In genomic region chr4:2907226-2907625, GRCh38 we compare ENCODE assay signal across 31 cellular contexts. TPM values are rescaled to one million over a fixed set of nuclear protein-coding genes. Genes with fewer than 3 reads are reported as not detected.
DNase-seq lines count a peak whose midpoint lies in the region; ATAC-seq and TF ChIP-seq lines count a peak whose summit lies in the region.
"Had no signal": no experiment of that assay in that cellular context is flagged by ENCODE, and none has a peak within 500 bp of the region (broad histone marks: within the 10 kb centered on the region; RNA-seq: fewer than 3 reads in every experiment).

No MANE protein-coding gene starts in this region.

- no peak overlapping the region for H2AFZ ChIP-seq in PC-3 (ENCODE audit: low read length)
- H2AFZ ChIP-seq: GM23248 had no signal

- no peaks in the 10 kb centered on the region for H3K27me3 ChIP-seq in PC-3 (ENCODE audit: low read length)
- H3K27me3 ChIP-seq: breast epithelium, colonic mucosa, left lung, MG63, pancreas, right atrium auricular region had no signal

- no peak for DNase-seq in activated naive CD4-positive, alpha-beta T cell treated with anti-CD3 and anti-CD28 coated beads, Interleukin-2, amount 10 ng/mL, durations not matched to agents 7 days and 5 days
- no peak for DNase-seq in activated naive CD4-positive, alpha-beta T cell treated with anti-CD3 and anti-CD28 coated beads for 36 hours
- DNase-seq in PC-3 (no peak), NCI-H345 (lab: John Stamatoyannopoulos, UW) (no peak), T1000 (lab: John Stamatoyannopoulos, UW) (no peak)
- DNase-seq in effector memory CD8-positive, alpha-beta T cell = no peak
- DNase-seq: activated naive CD4-positive, alpha-beta T cell treated with anti-CD3 and anti-CD28 coated beads, Interleukin-2, amount 50 U/mL, for 16 hours; activated T-cell treated with anti-CD3 and anti-CD28 coated beads, Interleukin-2, amount 50 U/mL, for 4 hours; anterior cingulate cortex; colonic mucosa; effector CD8-positive, alpha-beta T cell; glutamatergic neuron; GM23248; left lung; MG63; NCI-H1105; NCI-H187 treated with DMSO at 0.1 percent for 48 hours; NCI-H2171 treated with DMSO at 0.1 percent for 48 hours; NCI-H524 treated with DMSO at 0.1 percent for 48 hours; small intestine had no signal

- no peaks in the 10 kb centered on the region for H3K79me2 ChIP-seq in PC-3 (ENCODE audit: low read length)

- no peaks in the 10 kb centered on the region for H3F3A ChIP-seq in PC-3 (ENCODE audit: low read length, unreplicated experiment)

- peaks cover 21% of the 10 kb centered on the region for H3K4me1 Mint-ChIP-seq in activated naive CD4-positive, alpha-beta T cell treated with anti-CD3 and anti-CD28 coated beads, Interleukin-2, amount 10 ng/mL, durations not matched to agents 7 days and 5 days
- peaks cover 22% of the 10 kb centered on the region for H3K4me1 Mint-ChIP-seq in activated naive CD4-positive, alpha-beta T cell treated with anti-CD3 and anti-CD28 coated beads for 36 hours (ENCODE audit: low read depth)
- H3K4me1 Mint-ChIP-seq in effector memory CD8-positive, alpha-beta T cell (ENCODE audit: low read depth in 2 of 2) = peaks cover 25 to 26% of the 10 kb centered on the region in 2 donors
- H3K4me1 Mint-ChIP-seq: neural crest cell had no signal

- H3K9me2 ChIP-seq in PC-3 (replicated peaks; ENCODE audit: low read length) = no peaks in the 10 kb centered on the region

- no peak overlapping the region for H3K4me3 ChIP-seq in PC-3 (ENCODE audit: low read length)
- H3K4me3 ChIP-seq: breast epithelium, colonic mucosa, GM23248, left lung, MG63, pancreas, right atrium auricular region, SK-N-MC had no signal

- POLR2A ChIA-PET in PC-3 (lab: Charles Lee; ENCODE audit: unreplicated experiment) = no interaction called here

- H3K4me2 ChIP-seq in PC-3 (ENCODE audit: low read length) = 0 out of 2 replicates have a peak overlapping the region, but pooled peaks have one; percentile 29
- H3K4me2 ChIP-seq: KMS-11 had no signal

- no peaks in the 10 kb centered on the region for H4K20me1 ChIP-seq in PC-3 (ENCODE audit: low read length)

- no peak overlapping the region for H3K27ac ChIP-seq in PC-3 (ENCODE audit: low read length)
- H3K27ac ChIP-seq: colonic mucosa, epithelial cell of prostate, GM23248, KMS-11, pancreas, right atrium auricular region, SK-N-MC had no signal

- intact Hi-C loops in activated naive CD4-positive, alpha-beta T cell treated with anti-CD3 and anti-CD28 coated beads for 36 hours (cut with micrococcal nuclease) = no loop called here
- intact Hi-C loops in PC-3 (cut with micrococcal nuclease) = loop anchor here (10.0 kb wide), 1 partner anchor 62 kb away; the partner anchor contains the start of gene ADD1

- no peak for ATAC-seq in PC-3
- ATAC-seq in effector memory CD8-positive, alpha-beta T cell (replicated peaks) = peak; percentile 61
- no peak for ATAC-seq in GM21529 (IDR thresholded peaks at IDR 0.05; ENCODE audit: unreplicated experiment)
- ATAC-seq: activated CD4-positive, CD25-positive, alpha-beta regulatory T cell treated with anti-CD3 and anti-CD28 coated beads, Interleukin-2, amount 50 U/mL, for 24 hours; activated T-cell treated with anti-CD3 and anti-CD28 coated beads, Interleukin-2, amount 50 U/mL, for 4 hours had no signal

- no peak overlapping the region for H3K4me3 Mint-ChIP-seq in activated naive CD4-positive, alpha-beta T cell treated with anti-CD3 and anti-CD28 coated beads, Interleukin-2, amount 10 ng/mL, durations not matched to agents 7 days and 5 days
- no peak overlapping the region for H3K4me3 Mint-ChIP-seq in activated naive CD4-positive, alpha-beta T cell treated with anti-CD3 and anti-CD28 coated beads for 36 hours
- H3K4me3 Mint-ChIP-seq in effector memory CD8-positive, alpha-beta T cell = peak overlapping the region in 1 of 2 donors; percentile 19
- H3K4me3 Mint-ChIP-seq: activated T-cell treated with anti-CD3 and anti-CD28 coated beads, Interleukin-2, amount 50 U/mL, for 4 hours; memory B cell; neural crest cell; stimulated activated naive CD8-positive, alpha-beta T cell treated with anti-CD3 and anti-CD28 coated beads, Interleukin-15, Interleukin-2, amounts not matched to agents 100 ng/mL and 50 ng/mL, for 24 hours had no signal

- no peak for TF ChIP-seq CTCF in PC-3 (conservative IDR thresholded peaks at IDR 0.05; ENCODE audit: low read depth, low read length)

- H3K36me3 ChIP-seq in PC-3 (ENCODE audit: low read depth, low read length) = peaks cover 13% of the 10 kb centered on the region
- H3K36me3 ChIP-seq: MG63 had no signal

- H3K27me3 Mint-ChIP-seq in activated naive CD4-positive, alpha-beta T cell treated with anti-CD3 and anti-CD28 coated beads, Interleukin-2, amount 10 ng/mL, durations not matched to agents 7 days and 5 days = no peaks in the 10 kb centered on the region
- no peaks in the 10 kb centered on the region for H3K27me3 Mint-ChIP-seq in activated naive CD4-positive, alpha-beta T cell treated with anti-CD3 and anti-CD28 coated beads for 36 hours (ENCODE audit: low read depth)
- H3K27me3 Mint-ChIP-seq in effector memory CD8-positive, alpha-beta T cell = no peaks in the 10 kb centered on the region
- H3K27me3 Mint-ChIP-seq: memory B cell; stimulated activated naive CD8-positive, alpha-beta T cell treated with anti-CD3 and anti-CD28 coated beads, Interleukin-15, Interleukin-2, amounts not matched to agents 100 ng/mL and 50 ng/mL, for 24 hours had no signal

- no TSS peak for BruUV-seq in PC-3 (replicated peaks; lab: Mats Ljungman, UMichigan)

- H3K9me3 ChIP-seq in PC-3 (ENCODE audit: low read length) = no peaks in the 10 kb centered on the region
- H3K9me3 ChIP-seq: breast epithelium, colonic mucosa, left lung, MG63, pancreas, right atrium auricular region had no signal

- H3K9ac ChIP-seq in PC-3 (ENCODE audit: low read length) = no peak overlapping the region
- H3K9ac ChIP-seq: GM23248, KMS-11 had no signal

- no peaks in the 10 kb centered on the region for H3K9me3 Mint-ChIP-seq in activated naive CD4-positive, alpha-beta T cell treated with anti-CD3 and anti-CD28 coated beads, Interleukin-2, amount 10 ng/mL, durations not matched to agents 7 days and 5 days
- no peaks in the 10 kb centered on the region for H3K9me3 Mint-ChIP-seq in activated naive CD4-positive, alpha-beta T cell treated with anti-CD3 and anti-CD28 coated beads for 36 hours
- H3K9me3 Mint-ChIP-seq in effector memory CD8-positive, alpha-beta T cell = no peaks in the 10 kb centered on the region
- H3K9me3 Mint-ChIP-seq: activated T-cell treated with anti-CD3 and anti-CD28 coated beads, Interleukin-2, amount 50 U/mL, for 4 hours; memory B cell; neural crest cell; stimulated activated naive CD8-positive, alpha-beta T cell treated with anti-CD3 and anti-CD28 coated beads, Interleukin-15, Interleukin-2, amounts not matched to agents 100 ng/mL and 50 ng/mL, for 24 hours had no signal

- H3K4me1 ChIP-seq in PC-3 (ENCODE audit: insufficient read depth, low read length) = peaks cover 13% of the 10 kb centered on the region
- H3K4me1 ChIP-seq: breast epithelium, colonic mucosa, left lung, right atrium auricular region had no signal

- CTCF ChIA-PET in activated naive CD4-positive, alpha-beta T cell treated with anti-CD3 and anti-CD28 coated beads, Interleukin-2, amount 10 ng/mL, durations not matched to agents 7 days and 5 days (lab: Charles Lee) = no interaction called here
- CTCF ChIA-PET in activated naive CD4-positive, alpha-beta T cell treated with anti-CD3 and anti-CD28 coated beads for 36 hours (lab: Charles Lee) = no interaction called here
- CTCF ChIA-PET in PC-3 (lab: Charles Lee) = no interaction called here

- H3K36me3 Mint-ChIP-seq in activated naive CD4-positive, alpha-beta T cell treated with anti-CD3 and anti-CD28 coated beads, Interleukin-2, amount 10 ng/mL, durations not matched to agents 7 days and 5 days = peaks cover 70% of the 10 kb centered on the region
- H3K36me3 Mint-ChIP-seq in activated naive CD4-positive, alpha-beta T cell treated with anti-CD3 and anti-CD28 coated beads for 36 hours (ENCODE audit: low read depth) = peaks cover 30% of the 10 kb centered on the region
- H3K36me3 Mint-ChIP-seq in effector memory CD8-positive, alpha-beta T cell (ENCODE audit: insufficient read depth) = peaks cover 54% of the 10 kb centered on the region

- peak overlapping the region; percentile 42 for H3K27ac Mint-ChIP-seq in activated naive CD4-positive, alpha-beta T cell treated with anti-CD3 and anti-CD28 coated beads, Interleukin-2, amount 10 ng/mL, durations not matched to agents 7 days and 5 days
- no peak overlapping the region for H3K27ac Mint-ChIP-seq in activated naive CD4-positive, alpha-beta T cell treated with anti-CD3 and anti-CD28 coated beads for 36 hours
- H3K27ac Mint-ChIP-seq in effector memory CD8-positive, alpha-beta T cell = peak overlapping the region; percentile 58 to 81
- H3K27ac Mint-ChIP-seq: memory B cell; stimulated activated naive CD8-positive, alpha-beta T cell treated with anti-CD3 and anti-CD28 coated beads, Interleukin-15, Interleukin-2, amounts not matched to agents 100 ng/mL and 50 ng/mL, for 24 hours had no signal

RNA-seq across cellular contexts. Expression of gene NOP14, which starts 56.0 kb away (rescaled TPM):
- 10 to 100 TPM; 48.3 to 55.1 TPM for total RNA-seq in activated naive CD4-positive, alpha-beta T cell treated with anti-CD3 and anti-CD28 coated beads for 36 hours
- 26.0 and 30.9 TPM in 2 replicates for total RNA-seq in PC-3 (2014; rRNA removed)

RNA-seq across cellular contexts. Expression of gene GRK4, which starts 56.1 kb away (rescaled TPM):
- total RNA-seq in activated naive CD4-positive, alpha-beta T cell treated with anti-CD3 and anti-CD28 coated beads for 36 hours = 1 to 10 TPM; 1.3 to 2.1 TPM
- total RNA-seq in PC-3 (2014; rRNA removed) = 2.9 and 3.7 TPM in 2 replicates
